Comparison of ENCODE assay signal across 9 cellular contexts in genomic region chr5:157912621-157913325, GRCh38. TPM values are rescaled to one million over a fixed set of nuclear protein-coding genes. Genes with fewer than 3 reads are reported as not detected.
DNase-seq lines count a peak whose midpoint lies in the region; ATAC-seq, FAIRE-seq and TF ChIP-seq lines count a peak whose summit lies in the region.
"Had no signal": no experiment of that assay in that cellular context is flagged by ENCODE, and none has a peak within 500 bp of the region (broad histone marks: within the 10 kb centered on the region; RNA-seq: fewer than 3 reads in every experiment).

No MANE protein-coding gene starts in this region.

- no peaks in the 10 kb centered on the region for H3K9me1 ChIP-seq in keratinocyte (ENCODE audit: control insufficient read depth, extremely low read depth, insufficient read depth, low read length)

- FAIRE-seq in keratinocyte (lab: Jason Lieb, UNC) = peak; percentile 59
- FAIRE-seq: G401.6 had no signal

- peak; percentile 71 for DNase-seq in DMS79 treated with DMSO at 0.1 percent for 48 hours (lab: John Stamatoyannopoulos, UW)
- DNase-seq in NCI-H1092 treated with DMSO at 0.1 percent for 48 hours (lab: John Stamatoyannopoulos, UW) = peak; percentile 94
- no peak for DNase-seq in keratinocyte (ENCODE audit: low read depth, low spot score)
- no peak for DNase-seq in coronary artery (ENCODE audit: low spot score)
- no peak for DNase-seq in SW 1271 (lab: John Stamatoyannopoulos, UW)
- DNase-seq in activated T-cell treated with anti-CD3 and anti-CD28 coated beads, Interleukin-2, amount 50 U/mL, for 48 hours = no peak
- no peak for DNase-seq in NOMO-1 treated with DMSO at 0.1 percent for 48 hours (lab: John Stamatoyannopoulos, UW; ENCODE audit: unreplicated experiment)

- dilution Hi-C loops in keratinocyte (cut with MboI; ENCODE audit: extremely low pct_ligation_motif_present, low sequenced_read_pairs) = no loop called here

- H3K4me1 ChIP-seq in keratinocyte (ENCODE audit: control insufficient read depth, extremely low read depth, insufficient read depth, low read length) = peaks cover 13% of the 10 kb centered on the region

- H2AFZ ChIP-seq in keratinocyte (ENCODE audit: control insufficient read depth, low read length) = peak overlapping the region; percentile 7

- H3K9me3 ChIP-seq in keratinocyte (ENCODE audit: control insufficient read depth, low read depth, low read length) = no peaks in the 10 kb centered on the region

- H3K4me2 ChIP-seq in keratinocyte (ENCODE audit: control insufficient read depth, extremely low read depth, insufficient read depth, low read depth, low read length) = peak overlapping the region; percentile 68

- no peaks in the 10 kb centered on the region for H4K20me1 ChIP-seq in keratinocyte (ENCODE audit: control insufficient read depth, extremely low read depth, insufficient read depth, low read length)

- no peak overlapping the region for H3K4me3 ChIP-seq in keratinocyte (ENCODE audit: control insufficient read depth in 2 of 3, extremely low read depth in 1 of 3, insufficient read depth in 2 of 3, low read depth in 1 of 3, low read length in 3 of 3)
- H3K4me3 ChIP-seq in coronary artery = no peak overlapping the region

- peak; percentile 90 for ATAC-seq in GM21737 (IDR thresholded peaks at IDR 0.05; ENCODE audit: unreplicated experiment)

- no peaks in the 10 kb centered on the region for H3K27me3 ChIP-seq in keratinocyte (ENCODE audit: control insufficient read depth, extremely low read depth, insufficient read depth, low read length)

- no peak for TF ChIP-seq CTCF in keratinocyte (optimal IDR thresholded peaks at IDR 0.05 in 1 of 3, IDR thresholded peaks at IDR 0.05 in 1 of 3, conservative IDR thresholded peaks at IDR 0.05 in 1 of 3; ENCODE audit: extremely low read depth in 1 of 3, insufficient read depth in 2 of 3, low read length in 3 of 3)
- no peak for TF ChIP-seq CTCF in coronary artery (IDR thresholded peaks at IDR 0.05)

- no peaks in the 10 kb centered on the region for H3K79me2 ChIP-seq in keratinocyte (ENCODE audit: control insufficient read depth, insufficient read depth, low read length)

- no peak overlapping the region for H3K27ac ChIP-seq in keratinocyte (ENCODE audit: control insufficient read depth, insufficient read depth, low read length)
- H3K27ac ChIP-seq in coronary artery = no peak overlapping the region

- H3K36me3 ChIP-seq in keratinocyte (ENCODE audit: control insufficient read depth in 2 of 2, extremely low read depth in 1 of 2, insufficient read depth in 2 of 2, low read length in 2 of 2) = no peaks in the 10 kb centered on the region

- no peak overlapping the region for H3K9ac ChIP-seq in keratinocyte (ENCODE audit: control insufficient read depth, extremely low read depth, insufficient read depth, low read length)

RNA-seq across cellular contexts. Expression of gene CLINT1, which starts 53.8 kb away (rescaled TPM):
- 105 to 143 TPM (median 112 TPM) in 3 replicates for polyA plus RNA-seq in keratinocyte
- 75.7 TPM for polyA plus RNA-seq in keratinocyte (2011; ENCODE audit: low read depth)
- polyA plus RNA-seq in keratinocyte (2011; cell fraction: cytosol; rRNA removed) = 79.2 and 97.0 TPM in 2 replicates
- polyA plus RNA-seq in keratinocyte (2011; cell fraction: nucleus; rRNA removed) = 179 and 211 TPM in 2 replicates
- 59.0 and 62.3 TPM in 2 replicates for polyA plus RNA-seq in keratinocyte (2012; ENCODE audit: low replicate concordance)
- 232 to 312 TPM (median 239 TPM) in 3 replicates for polyA minus RNA-seq in keratinocyte
- 71.9 TPM for polyA minus RNA-seq in keratinocyte (2011; cell fraction: cytosol; rRNA and poly(A)+ RNA removed)
- polyA minus RNA-seq in keratinocyte (2011; cell fraction: nucleus; rRNA and poly(A)+ RNA removed) = 68.0 and 102 TPM in 2 replicates

Comparison
In these comparisons a context has a peak if more than half of its experiments do, and no peak if none do; other contexts are left out.
1. DNase-seq: peak in DMS79 treated with DMSO at 0.1 percent for 48 hours (single experiment) and NCI-H1092 treated with DMSO at 0.1 percent for 48 hours (single experiment); none in keratinocyte (single experiment), coronary artery (single experiment), SW 1271 (0 of 2), activated T-cell treated with anti-CD3 and anti-CD28 coated beads, Interleukin-2, amount 50 U/mL, for 48 hours (0 of 2) and NOMO-1 treated with DMSO at 0.1 percent for 48 hours (single experiment).